Comparison of ENCODE assay signal across 8 cellular contexts in genomic region chr3:156801746-156802145, GRCh38. TPM values are rescaled to one million over a fixed set of nuclear protein-coding genes. Genes with fewer than 3 reads are reported as not detected.
"Had no signal": no experiment of that assay in that cellular context is flagged by ENCODE, and none has a peak within 500 bp of the region (broad histone marks: within the 10 kb centered on the region; RNA-seq: fewer than 3 reads in every experiment).

No MANE protein-coding gene starts in this region.

- H3K27ac ChIP-seq: GM23248 had no signal

- H3K4me3 Mint-ChIP-seq: H9 had no signal

- H3K4me3 ChIP-seq: GM23248, K562 had no signal

- ATAC-seq: K562 had no signal

- FAIRE-seq: H1, H54, HTR-8/SVneo, K562 had no signal

- H2AFZ ChIP-seq: GM23248 had no signal

- H3K4me1 Mint-ChIP-seq: H9 had no signal

- H3K27ac Mint-ChIP-seq: H9 had no signal

- DNase-seq: GM23248, H9, HCEC 1CT, IMR-90 had no signal

RNA-seq across cellular contexts. Expression of gene LEKR1, which starts 24.4 kb away (rescaled TPM):
- total RNA-seq: H1, H9 had no signal
